ENCODE assay signal across 21 cellular contexts in genomic region chr10:75429159-75429827, GRCh38. TPM values are rescaled to one million over a fixed set of nuclear protein-coding genes. Genes with fewer than 3 reads are reported as not detected.
DNase-seq lines count a peak whose midpoint lies in the region; ATAC-seq and TF ChIP-seq lines count a peak whose summit lies in the region.
"Had no signal": no experiment of that assay in that cellular context is flagged by ENCODE, and none has a peak within 500 bp of the region (broad histone marks: within the 10 kb centered on the region; RNA-seq: fewer than 3 reads in every experiment).

No MANE protein-coding gene starts in this region.

- intact Hi-C loops in heart left ventricle (cut with DNase I) (loop anchor here in 1 of 10 donors (2.0 kb wide), 1 partner anchor 18 kb away; no protein-coding TSS in a partner anchor), left cardiac atrium (cut with DNase I) (no loop called here), upper lobe of right lung (cut with DNase I) (no loop called here)

- POLR2A ChIA-PET in RWPE1 (lab: Yijun Ruan, JAX; ENCODE audit: low non-redundant PET) = interaction anchor here (0.6 to 1.1 kb wide), 2 partner anchors 20 to 28 kb away, joined by 3 to 5 read pairs; partner anchors contain the start of gene ZNF503

- H3K27ac ChIP-seq in heart left ventricle = peak overlapping the region; percentile 5 to 92 (median 78)
- peak overlapping the region; percentile 84 for H3K27ac ChIP-seq in RWPE1
- H3K27ac ChIP-seq in gastroesophageal sphincter = peak overlapping the region in 3 of 4 donors; percentile 6 to 86 (median 86)
- peak overlapping the region; percentile 47 for H3K27ac ChIP-seq in upper lobe of right lung

- CTCF ChIA-PET in RWPE1 (lab: Yijun Ruan, JAX) = interaction anchor here (0.8 kb wide), 1 partner anchor 34 kb away, joined by 3 read pairs; no protein-coding TSS in a partner anchor

- H3K27me3 ChIP-seq in heart left ventricle (no peaks in the 10 kb centered on the region), gastroesophageal sphincter (no peaks in the 10 kb centered on the region), upper lobe of right lung (no peaks in the 10 kb centered on the region)
- H3K27me3 ChIP-seq: Peyer's patch, tibial artery had no signal

- ATAC-seq in heart left ventricle = peak in 2 of 4 donors; percentile 10 to 72
- ATAC-seq in left cardiac atrium = no peak
- no peak for ATAC-seq in gastroesophageal sphincter
- ATAC-seq in upper lobe of right lung = no peak
- ATAC-seq: activated CD8-positive, alpha-beta T cell treated with anti-CD3 and anti-CD28 coated beads, Interleukin-2, amount 10 ng/mL, durations not matched to agents 7 days and 5 days; T-cell had no signal

- no peak for TF ChIP-seq POLR2A in heart left ventricle (IDR thresholded peaks at IDR 0.05)
- TF ChIP-seq POLR2A in gastroesophageal sphincter (IDR thresholded peaks at IDR 0.05) = no peak

- H3K4me1 ChIP-seq in heart left ventricle = peaks cover 0 to 59% (median 35%) of the 10 kb centered on the region in 12 donors
- H3K4me1 ChIP-seq in gastroesophageal sphincter = peaks cover 0 to 60% (median 15%) of the 10 kb centered on the region in 3 donors
- H3K4me1 ChIP-seq in upper lobe of right lung = peaks cover 43% of the 10 kb centered on the region

- TF ChIP-seq EP300 in gastroesophageal sphincter (IDR thresholded peaks at IDR 0.05) = no peak

- H3K36me3 ChIP-seq in heart left ventricle = no peaks in the 10 kb centered on the region
- no peaks in the 10 kb centered on the region for H3K36me3 ChIP-seq in gastroesophageal sphincter
- no peaks in the 10 kb centered on the region for H3K36me3 ChIP-seq in upper lobe of right lung
- H3K36me3 ChIP-seq: Peyer's patch, tibial artery, WERI-Rb-1 had no signal

- H3K9me3 ChIP-seq in heart left ventricle (no peaks in the 10 kb centered on the region), gastroesophageal sphincter (no peaks in the 10 kb centered on the region), upper lobe of right lung (no peaks in the 10 kb centered on the region)
- H3K9me3 ChIP-seq: mucosa of descending colon, Peyer's patch, tibial artery had no signal

- DNase-seq in heart left ventricle (peak in 1 of 5 donors; percentile 29), left cardiac atrium (no peak), RWPE1 (ENCODE audit: low spot score) (no peak), upper lobe of right lung (no peak), NCI-H2227 (lab: John Stamatoyannopoulos, UW; ENCODE audit: unreplicated experiment) (no peak), SW480 (ENCODE audit: low spot score) (no peak)
- no peak for DNase-seq in activated CD8-positive, alpha-beta memory T cell treated with anti-CD3 and anti-CD28 coated beads, Interleukin-2, amount 50 U/mL, for 48 hours
- DNase-seq: activated CD8-positive, alpha-beta T cell treated with anti-CD3 and anti-CD28 coated beads, Interleukin-2, amount 10 ng/mL, durations not matched to agents 7 days and 5 days; amniotic stem cell; CD8-positive, alpha-beta memory T cell; HFFc6; NCI-H2029 treated with DMSO at 0.1 percent for 48 hours; NCI-H69; stimulated activated CD4-positive, alpha-beta T cell treated with anti-CD3 and anti-CD28 coated beads, Interleukin-4, amount 100 ng/mL, for 4 hours had no signal

- 67 to 70% (median 67%) methylated on average over 5 of the region's 5 CpGs for WGBS in heart left ventricle, 4 donors
- WGBS in gastroesophageal sphincter (ENCODE audit: low coverage in 1 of 2), 2 donors = 71 to 85% methylated on average over 4 to 5 of the region's 5 CpGs

- H3K4me3 ChIP-seq in heart left ventricle = no peak overlapping the region
- H3K4me3 ChIP-seq in gastroesophageal sphincter = no peak overlapping the region
- no peak overlapping the region for H3K4me3 ChIP-seq in upper lobe of right lung
- H3K4me3 ChIP-seq: mucosa of descending colon, Peyer's patch, tibial artery had no signal

- TF ChIP-seq CTCF in heart left ventricle (IDR thresholded peaks at IDR 0.05) (no peak), RWPE1 (conservative IDR thresholded peaks at IDR 0.05; ENCODE audit: low read depth) (no peak), gastroesophageal sphincter (IDR thresholded peaks at IDR 0.05) (no peak), upper lobe of right lung (IDR thresholded peaks at IDR 0.05) (no peak)

RNA-seq across cellular contexts. Expression of gene LRMDA, which starts 2.1 kb away (rescaled TPM):
- total RNA-seq in heart left ventricle = 10 to 100 TPM in 8 of 9 donors, 1 to 10 TPM in 1; 7.7 to 34.4 (median 14.9) TPM
- 10 to 100 TPM in 1 of 2 donors, 1 to 10 TPM in 1; 2.4 to 14.9 TPM for polyA plus RNA-seq in heart left ventricle
- total RNA-seq in left cardiac atrium = 10 to 100 TPM; 40.6 to 57.8 TPM
- 10 to 100 TPM in 1 of 4 donors, 1 to 10 TPM in 3; 7.3 to 20.1 (median 8.4) TPM for total RNA-seq in gastroesophageal sphincter
- total RNA-seq in upper lobe of right lung = 20.0 TPM
- total RNA-seq: activated CD8-positive, alpha-beta T cell treated with anti-CD3 and anti-CD28 coated beads, Interleukin-2, amount 10 ng/mL, durations not matched to agents 7 days and 5 days; activated T-helper 1 cell treated with anti-CD3 and anti-CD28 coated beads, Interleukin-12 subunit alpha, Interleukin-12 subunit beta, Interleukin-2, Interleukin-4 antibody, amounts not matched to agents 30 ng/mL and 10 ng/mL and 1 ng/mL, durations not matched to agents 14 hours and 24 hours and 36 hours; CD8-positive, alpha-beta memory T cell had no signal
- polyA plus RNA-seq: CD8-positive, alpha-beta memory T cell had no signal

RNA-seq across cellular contexts. Expression of gene ZNF503, which starts 27.7 kb away (rescaled TPM):
- total RNA-seq in heart left ventricle = 1 to 10 TPM; 3.4 to 8.6 (median 7.4) TPM
- 1 to 10 TPM; 4.4 to 6.3 TPM for polyA plus RNA-seq in heart left ventricle
- total RNA-seq in left cardiac atrium = 10 to 100 TPM; 12.0 to 14.3 TPM
- 10 to 100 TPM; 27.3 to 83.7 (median 43.4) TPM for total RNA-seq in gastroesophageal sphincter
- total RNA-seq in upper lobe of right lung = 36.2 TPM
- total RNA-seq: activated T-helper 1 cell treated with anti-CD3 and anti-CD28 coated beads, Interleukin-12 subunit alpha, Interleukin-12 subunit beta, Interleukin-2, Interleukin-4 antibody, amounts not matched to agents 30 ng/mL and 10 ng/mL and 1 ng/mL, durations not matched to agents 14 hours and 24 hours and 36 hours had no signal
- polyA plus RNA-seq: CD8-positive, alpha-beta memory T cell had no signal
